ENCODE assay signal across 22 cellular contexts in the genomic region with DNA sequence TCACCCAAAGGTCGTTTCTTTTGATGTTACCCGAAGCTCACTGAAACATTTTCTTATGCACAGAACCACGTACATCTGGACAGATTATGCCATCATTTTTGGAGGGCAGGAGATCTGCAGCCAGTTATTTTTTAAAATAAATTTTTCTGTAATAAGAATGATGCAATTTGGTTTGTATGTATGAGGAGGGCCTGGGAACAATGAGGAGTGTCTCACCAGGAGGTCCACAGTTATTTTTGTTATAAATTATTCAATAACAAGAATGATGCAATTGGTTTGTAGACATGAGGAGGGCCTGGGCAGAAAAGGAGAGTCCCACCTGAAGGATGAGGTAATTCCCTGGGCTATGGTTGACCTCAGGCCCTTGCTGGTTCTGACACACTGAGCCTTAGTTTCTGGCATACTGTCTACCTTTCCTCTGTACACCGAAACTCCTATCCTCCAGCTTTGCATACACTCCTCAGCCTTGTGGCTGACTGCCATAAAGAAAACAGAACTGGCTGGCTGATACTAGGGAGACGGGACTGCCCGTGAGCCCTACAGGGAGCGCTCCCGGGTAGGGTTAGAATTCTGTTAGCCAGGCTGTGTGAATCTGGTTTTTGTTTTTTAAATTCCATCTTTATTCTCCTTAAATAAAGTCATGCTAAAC. TPM values are rescaled to one million over a fixed set of nuclear protein-coding genes. Genes with fewer than 3 reads are reported as not detected.
DNase-seq lines count a peak whose midpoint lies in the region; ATAC-seq, FAIRE-seq and TF ChIP-seq lines count a peak whose summit lies in the region.
"Had no signal": no experiment of that assay in that cellular context is flagged by ENCODE, and none has a peak within 500 bp of the region (broad histone marks: within the 10 kb centered on the region; RNA-seq: fewer than 3 reads in every experiment).

No MANE protein-coding gene starts in this region.

- no peak overlapping the region for H2BK12ac ChIP-seq in H9 (ENCODE audit: insufficient read length, low read depth, low read length)

- ATAC-seq in K562 (peak; percentile 59), HG02840 (IDR thresholded peaks at IDR 0.05; ENCODE audit: low FRiP score, unreplicated experiment) (no peak), mucosa of descending colon (no peak)

- H2AFZ ChIP-seq in H9 (ENCODE audit: low read length), result no peak overlapping the region
- H2AFZ ChIP-seq in K562 (ENCODE audit: low read depth, low read length), result no peak overlapping the region

- H3K27me3 ChIP-seq in H9 (ENCODE audit: insufficient read depth, low read length) (no peaks in the 10 kb centered on the region), K562 (ENCODE audit: control insufficient read depth in 2 of 2, insufficient read depth in 2 of 2, low read length in 2 of 2) (peaks cover 13 to 14% of the 10 kb centered on the region in 2 experiments; a peak in 3 of 5 replicates), esophagus muscularis mucosa (no peaks in the 10 kb centered on the region)

- H4K8ac ChIP-seq in H9 (replicated peaks; ENCODE audit: insufficient read length, low read depth, low read length), result no peak overlapping the region

- H3K27ac ChIP-seq in H9 (ENCODE audit: insufficient read length, low read depth, low read length) (no peak overlapping the region), K562 (ENCODE audit: extremely low read depth, low read depth, low read length) (no peak overlapping the region), esophagus muscularis mucosa (replicated peaks in 1 of 4) (no peak overlapping the region)

- in situ Hi-C loops in K562 (cut with MboI), result no loop called here

- H3K27me3 Mint-ChIP-seq in H9 (ENCODE audit: low read depth), result peaks cover 17% of the 10 kb centered on the region

- no peak for FAIRE-seq in K562 (lab: Jason Lieb, UNC)
- FAIRE-seq: GM19239 had no signal

- H3K9me3 Mint-ChIP-seq in H9, result peaks cover 0 to 2% of the 10 kb centered on the region in 2 experiments; a peak in 1 of 5 replicates

- no peaks in the 10 kb centered on the region for H3K9me3 ChIP-seq in H9 (ENCODE audit: control insufficient read depth, low read depth, low read length)
- no peaks in the 10 kb centered on the region for H3K9me3 ChIP-seq in K562 (replicated peaks; ENCODE audit: control insufficient read depth, insufficient read depth, low read depth, low read length)
- no peaks in the 10 kb centered on the region for H3K9me3 ChIP-seq in esophagus muscularis mucosa
- no peaks in the 10 kb centered on the region for H3K9me3 ChIP-seq in mucosa of descending colon

- no peak overlapping the region for H3K4me3 Mint-ChIP-seq in H9

- 0 out of 3 replicates have a peak, but pooled peaks have one; percentile 12 for TF ChIP-seq CTCF in H9 (conservative IDR thresholded peaks at IDR 0.05)
- no peak for TF ChIP-seq CTCF in K562 (IDR thresholded peaks at IDR 0.05 in 2 of 3, conservative IDR thresholded peaks at IDR 0.05 in 1 of 3; ENCODE audit: insufficient read depth in 2 of 3, low read depth in 1 of 3, low read length in 3 of 3)
- TF ChIP-seq CTCF in esophagus muscularis mucosa (IDR thresholded peaks at IDR 0.05), result no peak
- TF ChIP-seq CTCF in mucosa of descending colon (IDR thresholded peaks at IDR 0.05), result no peak

- H3K23ac ChIP-seq in H9 (ENCODE audit: insufficient read length, low read depth, low read length), result no peak overlapping the region

- no peaks in the 10 kb centered on the region for H3K9me1 ChIP-seq in K562 (ENCODE audit: control insufficient read depth, insufficient read depth, low read length)

- POLR2A ChIA-PET in K562 (lab: Yijun Ruan, JAX), result no interaction called here

- no peak overlapping the region for H3K27ac Mint-ChIP-seq in H9

- no peak overlapping the region for H2BK5ac ChIP-seq in H9 (ENCODE audit: insufficient read length, low read length)

- H3K14ac ChIP-seq in H9 (ENCODE audit: insufficient read depth, low read length), result no peak overlapping the region

- H4K91ac ChIP-seq in H9 (ENCODE audit: insufficient read length, low read depth, low read length), result no peak overlapping the region

- H3K36me3 ChIP-seq in K562 (ENCODE audit: control insufficient read depth, insufficient read depth, low read length) (no peaks in the 10 kb centered on the region), esophagus muscularis mucosa (no peaks in the 10 kb centered on the region), mucosa of descending colon (ENCODE audit: low read depth) (no peaks in the 10 kb centered on the region)

- TF ChIP-seq EP300 in K562 (IDR thresholded peaks at IDR 0.05; ENCODE audit: low read length) (no peak), esophagus muscularis mucosa (IDR thresholded peaks at IDR 0.05) (no peak)

- no peak overlapping the region for H3K56ac ChIP-seq in H9 (ENCODE audit: insufficient read length, low read depth, low read length)

- intact Hi-C loops in K562 (cut with micrococcal nuclease) (loop anchor here (5.0 kb wide), 1 partner anchor 55 kb away; no protein-coding TSS in a partner anchor), esophagus muscularis mucosa (cut with DNase I) (no loop called here), mucosa of descending colon (cut with DNase I, micrococcal nuclease) (no loop called here)

- peak; percentile 27 for DNase-seq in Daoy (ENCODE audit: low read depth)
- DNase-seq in H9, result no peak
- DNase-seq in K562 (ENCODE audit: extremely low read depth in 1 of 4, low spot score in 3 of 4), result no peak
- peak; percentile 75 for DNase-seq in esophagus muscularis mucosa (ENCODE audit: extremely low spot score)
- DNase-seq in activated naive CD4-positive, alpha-beta T cell treated with anti-CD3 and anti-CD28 coated beads, Interleukin-2, amount 50 U/mL, for 16 hours, result no peak
- no peak for DNase-seq in NCI-H2029 (lab: John Stamatoyannopoulos, UW)
- DNase-seq in mucosa of descending colon, result no peak
- DNase-seq: ACHN; AML-193; COR-L47; HCEC 1CT; NCI-H1105; NCI-H1694; NCI-H2107; NCI-H226; NCI-H69; NK-92 treated with Interleukin-12 subunit alpha and Interleukin-12 subunit beta, amount 100 ng/mL, for 24 hours; SIG-M5 had no signal

- no peak overlapping the region for H3K4me2 ChIP-seq in H9 (ENCODE audit: insufficient read depth, insufficient read length, low read length)
- no peak overlapping the region for H3K4me2 ChIP-seq in K562 (ENCODE audit: insufficient read depth, low read length)

- no peak overlapping the region for H2BK20ac ChIP-seq in H9 (ENCODE audit: low read depth, low read length, poor library complexity, severe bottlenecking)

- H3K36me3 Mint-ChIP-seq in H9 (ENCODE audit: insufficient read depth in 1 of 3, low read depth in 3 of 3), result peaks cover 0 to 2% (median 0%) of the 10 kb centered on the region in 3 experiments; a peak in 1 of 7 replicates

- no peaks in the 10 kb centered on the region; the same call in 1 of the 2 replicates for H3K79me2 ChIP-seq in H9 (ENCODE audit: insufficient read depth, low read length)
- H3K79me2 ChIP-seq in K562 (ENCODE audit: control insufficient read depth, insufficient read depth, low read length), result no peaks in the 10 kb centered on the region

- H3K4me1 ChIP-seq in H9 (ENCODE audit: insufficient read depth, low read length), result no peaks in the 10 kb centered on the region
- H3K4me1 ChIP-seq in K562 (replicated peaks in 1 of 2; ENCODE audit: control insufficient read depth in 2 of 2, insufficient read depth in 2 of 2, low read length in 2 of 2), result no peaks in the 10 kb centered on the region
- no peaks in the 10 kb centered on the region for H3K4me1 ChIP-seq in esophagus muscularis mucosa
- no peaks in the 10 kb centered on the region for H3K4me1 ChIP-seq in mucosa of descending colon (ENCODE audit: low read depth)

- WGBS in H9 (ENCODE audit: extremely low coverage, insufficient read length, low lambda C conversion rate), result no CpG with 5 or more reads among the region's 8 CpGs
- WGBS in K562 (ENCODE audit: insufficient coverage, low coverage, missing lambda C conversion rate), result 0% methylated on average over 8 of the region's 8 CpGs
- WGBS in esophagus muscularis mucosa, result 78% methylated on average over 8 of the region's 8 CpGs

- H3K79me1 ChIP-seq in H9 (ENCODE audit: insufficient read depth, low read depth, low read length, poor library complexity, severe bottlenecking), result no peaks in the 10 kb centered on the region

- no peak overlapping the region for H3K9ac ChIP-seq in H9 (ENCODE audit: extremely low read depth, insufficient read length, low read length)
- H3K9ac ChIP-seq in K562 (ENCODE audit: insufficient read depth in 1 of 2, low read depth in 2 of 2, low read length in 2 of 2), result no peak overlapping the region

- no peaks in the 10 kb centered on the region for H3K23me2 ChIP-seq in H9 (ENCODE audit: insufficient read length, low read depth, low read length, poor library complexity, severe bottlenecking)

- no peak overlapping the region for H2BK120ac ChIP-seq in H9 (ENCODE audit: low read depth, low read length, poor library complexity, severe bottlenecking)

- no TSS peak for BruUV-seq in K562 (replicated peaks; lab: Mats Ljungman, UMichigan)

- no peaks in the 10 kb centered on the region for H4K20me1 ChIP-seq in H9 (ENCODE audit: control insufficient read depth, insufficient read depth, insufficient read length)
- 0 out of 2 replicates have a peak, but pooled peaks cover 2% of the 10 kb centered on the region for H4K20me1 ChIP-seq in K562 (replicated peaks; ENCODE audit: control insufficient read depth, insufficient read depth, low read length)

- H3K4me1 Mint-ChIP-seq in H9, result peaks cover 19 to 28% of the 10 kb centered on the region in 2 experiments

- no peak overlapping the region for H2AK5ac ChIP-seq in H9 (ENCODE audit: insufficient read length, low read length)

- H4K5ac ChIP-seq in H9 (ENCODE audit: insufficient read length, low read depth, low read length), result no peak overlapping the region

- CTCF ChIA-PET in K562 (lab: Yijun Ruan, JAX; ENCODE audit: low intra/inter-chr PET ratio), result interaction anchor here (0.7 kb wide), 1 partner anchor 43 kb away, joined by 3 read pairs; no protein-coding TSS in a partner anchor

- no peak overlapping the region for H2BK15ac ChIP-seq in H9 (ENCODE audit: low read depth, low read length)

- TF ChIP-seq RAD21 in K562 (CRISPR knock-in tag; conservative IDR thresholded peaks at IDR 0.05 in 1 of 2, IDR thresholded peaks at IDR 0.05 in 1 of 2), result no peak

- H3K18ac ChIP-seq in H9 (ENCODE audit: insufficient read length, low read depth, low read length), result no peak overlapping the region

- no peak overlapping the region for H3K4ac ChIP-seq in H9 (ENCODE audit: low read depth, low read length)

- H3T11ph ChIP-seq in H9 (ENCODE audit: low read length), result no peak overlapping the region

- no peak overlapping the region for H3K4me3 ChIP-seq in K562
- no peak overlapping the region for H3K4me3 ChIP-seq in esophagus muscularis mucosa
- no peak overlapping the region for H3K4me3 ChIP-seq in mucosa of descending colon

- TF ChIP-seq POLR2A in K562 (conservative IDR thresholded peaks at IDR 0.05), result no peak
- no peak for TF ChIP-seq POLR2A in esophagus muscularis mucosa (IDR thresholded peaks at IDR 0.05; ENCODE audit: low read depth)

RNA-seq across cellular contexts. Expression of gene DCD, which starts 9.0 kb away (rescaled TPM):
- total RNA-seq in Daoy (2014; rRNA removed; shearing (Covaris generic)), result not detected in 2 replicates
- not detected in 2 replicates for total RNA-seq in H9 (2021)
- not detected in 2 replicates for total RNA-seq in K562 (2011; cell fraction: chromatin; rRNA removed; ENCODE audit: low replicate concordance)
- total RNA-seq in K562 (2011; cell fraction: nucleolus; rRNA removed), result not detected in 2 replicates
- not detected in 2 replicates for total RNA-seq in K562 (2011; cell fraction: nucleoplasm; rRNA removed)
- not detected in 2 replicates for total RNA-seq in K562 (2014; rRNA removed)
- total RNA-seq in K562 (2014; rRNA removed; fragmentation: Illumina TruSeq; extraction: Trizol), result not detected in 2 replicates
- not detected in 2 replicates for total RNA-seq in K562 (2015; rRNA removed; fragmentation: Illumina TruSeq; extraction: Trizol)
- not detected in 2 replicates for total RNA-seq in K562 (2021)
- polyA plus RNA-seq in K562 (2011; rRNA removed), result not detected in 2 replicates
- polyA plus RNA-seq in K562 (2011; cell fraction: cytosol; rRNA removed), result not detected in 2 replicates
- polyA plus RNA-seq in K562 (2011; cell fraction: nucleus; rRNA removed), result not detected in 2 replicates
- not detected in 2 replicates for polyA plus RNA-seq in K562 (2012)
- polyA plus RNA-seq in K562 (2014; fragmentation: Illumina TruSeq; extraction: Trizol), result not detected in 2 replicates
- not detected for polyA plus RNA-seq in K562 (2014; fragmentation: Nextera tagmentation; extraction: Ambion mirVana)
- not detected in 2 replicates for polyA plus RNA-seq in K562 (2014; rRNA removed)
- not detected in 2 replicates for polyA minus RNA-seq in K562 (2011; rRNA and poly(A)+ RNA removed)
- polyA minus RNA-seq in K562 (2011; cell fraction: cytosol; rRNA and poly(A)+ RNA removed), result not detected in 2 replicates
- polyA minus RNA-seq in K562 (2011; cell fraction: nucleus; rRNA and poly(A)+ RNA removed), result not detected in 2 replicates
- total RNA-seq in esophagus muscularis mucosa, result not detected
- not detected for total RNA-seq in mucosa of descending colon
- total RNA-seq: OCI-LY7, RPMI7951 had no signal

RNA-seq across cellular contexts. Expression of gene LACRT, which starts 22.5 kb away (rescaled TPM):
- total RNA-seq in Daoy (2014; rRNA removed; shearing (Covaris generic)), result not detected in 2 replicates
- total RNA-seq in H9 (2021) (not detected in 2 replicates), K562 (2014; rRNA removed) (not detected in 2 replicates), K562 (2014; rRNA removed; fragmentation: Illumina TruSeq; extraction: Trizol) (not detected in 2 replicates), K562 (2015; rRNA removed; fragmentation: Illumina TruSeq; extraction: Trizol) (not detected in 2 replicates), K562 (2021) (not detected in 2 replicates), esophagus muscularis mucosa (not detected), mucosa of descending colon (not detected)
- total RNA-seq in K562 (2011; cell fraction: chromatin; rRNA removed; ENCODE audit: low replicate concordance), result not detected in 2 replicates
- total RNA-seq in K562 (2011; cell fraction: nucleolus; rRNA removed), result not detected in 2 replicates
- total RNA-seq in K562 (2011; cell fraction: nucleoplasm; rRNA removed), result not detected in 2 replicates
- polyA plus RNA-seq in K562 (2011; rRNA removed) (not detected in 2 replicates), K562 (2014; fragmentation: Illumina TruSeq; extraction: Trizol) (not detected in 2 replicates), K562 (2014; fragmentation: Nextera tagmentation; extraction: Ambion mirVana) (not detected), K562 (2014; rRNA removed) (not detected in 2 replicates)
- polyA plus RNA-seq in K562 (2011; cell fraction: cytosol; rRNA removed), result not detected in 2 replicates
- polyA plus RNA-seq in K562 (2011; cell fraction: nucleus; rRNA removed), result not detected in 2 replicates
- polyA plus RNA-seq in K562 (2012), result not detected in 2 replicates
- not detected in 2 replicates for polyA minus RNA-seq in K562 (2011; rRNA and poly(A)+ RNA removed)
- not detected in 2 replicates for polyA minus RNA-seq in K562 (2011; cell fraction: cytosol; rRNA and poly(A)+ RNA removed)
- polyA minus RNA-seq in K562 (2011; cell fraction: nucleus; rRNA and poly(A)+ RNA removed), result not detected in 2 replicates
- total RNA-seq: OCI-LY7, RPMI7951 had no signal

Comparison
In these comparisons a context has a peak if more than half of its experiments do, and no peak if none do; other contexts are left out.
1. DNase-seq: peak in Daoy (single experiment) and esophagus muscularis mucosa (single experiment); none in H9 (single experiment), K562 (0 of 4), activated naive CD4-positive, alpha-beta T cell treated with anti-CD3 and anti-CD28 coated beads, Interleukin-2, amount 50 U/mL, for 16 hours (single experiment), NCI-H2029 (single experiment) and mucosa of descending colon (0 of 3).